8 cellular contexts compared by ENCODE assay signal in the genomic region with DNA sequence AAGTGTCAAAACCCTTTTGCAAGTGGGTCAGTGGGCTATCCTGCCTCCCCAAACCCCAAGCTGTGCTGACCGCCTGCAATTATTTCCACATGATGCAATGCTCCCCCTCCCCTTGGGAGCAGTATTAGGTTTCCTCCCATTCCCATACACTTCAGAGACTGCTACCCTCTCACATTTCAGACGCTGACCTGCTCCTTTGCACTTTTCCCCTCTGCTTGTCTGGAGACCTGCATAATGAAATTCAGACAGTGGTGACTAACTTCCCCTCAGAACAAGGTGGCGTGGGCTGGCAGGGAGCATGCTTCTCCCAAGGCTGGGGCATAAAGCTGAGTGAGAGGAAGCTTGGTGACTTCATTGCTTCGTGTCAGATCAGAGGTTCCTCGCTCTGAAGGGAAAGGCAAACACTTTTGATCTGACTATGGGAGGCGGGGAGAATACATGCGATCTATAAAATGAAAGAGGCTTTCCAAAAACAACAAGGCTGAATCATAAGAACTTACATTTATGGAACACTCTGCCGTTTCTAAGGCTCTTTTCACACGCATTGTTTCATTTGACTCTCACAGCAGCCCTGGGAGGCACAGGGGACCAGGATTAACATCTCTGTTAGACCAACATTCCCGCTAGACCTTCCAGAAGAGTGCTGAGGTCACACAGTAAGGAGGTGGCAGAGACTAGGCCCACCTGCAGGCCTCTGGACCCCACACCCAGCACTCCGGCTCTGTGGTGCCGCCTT. TPM values are rescaled to one million over a fixed set of nuclear protein-coding genes. Genes with fewer than 3 reads are reported as not detected.
DNase-seq lines count a peak whose midpoint lies in the region; ATAC-seq and TF ChIP-seq lines count a peak whose summit lies in the region.

No MANE protein-coding gene starts in this region.

- peaks cover 20% of the 10 kb centered on the region in 2 experiments for H3K4me1 Mint-ChIP-seq in H9

- H4K91ac ChIP-seq in H9 (ENCODE audit: insufficient read length, low read depth, low read length) = no peak overlapping the region

- H3K27ac ChIP-seq in H9 (ENCODE audit: insufficient read length, low read depth, low read length) (peak overlapping the region; percentile 22), smooth muscle cell (ENCODE audit: low read depth) (peak overlapping the region; percentile 74), WERI-Rb-1 (no peak overlapping the region), thyroid gland (no peak overlapping the region)

- no peaks in the 10 kb centered on the region for H3F3A ChIP-seq in smooth muscle cell (ENCODE audit: low read depth)

- H3K9ac ChIP-seq in H9 (ENCODE audit: extremely low read depth, insufficient read length, low read length) (no peak overlapping the region), smooth muscle cell (ENCODE audit: low read depth) (peak overlapping the region; percentile 8)

- H3K9me3 Mint-ChIP-seq in H9 = no peaks in the 10 kb centered on the region; a peak in 1 of 5 replicates

- H3K27me3 ChIP-seq in H9 (ENCODE audit: insufficient read depth, low read length) (no peaks in the 10 kb centered on the region), smooth muscle cell (ENCODE audit: low read depth) (no peaks in the 10 kb centered on the region), WERI-Rb-1 (ENCODE audit: insufficient read depth, low read depth, severe bottlenecking) (no peaks in the 10 kb centered on the region), thyroid gland (no peaks in the 10 kb centered on the region)

- no peak overlapping the region for H2BK15ac ChIP-seq in H9 (ENCODE audit: low read depth, low read length)

- no peak overlapping the region for H4K8ac ChIP-seq in H9 (replicated peaks; ENCODE audit: insufficient read length, low read depth, low read length)

- no peak overlapping the region for H3K14ac ChIP-seq in H9 (ENCODE audit: insufficient read depth, low read length)

- H4K5ac ChIP-seq in H9 (ENCODE audit: insufficient read length, low read depth, low read length) = no peak overlapping the region

- no peak for TF ChIP-seq CTCF in H9 (conservative IDR thresholded peaks at IDR 0.05)
- TF ChIP-seq CTCF in foreskin fibroblast (IDR thresholded peaks at IDR 0.05; ENCODE audit: low read depth, low read length) = no peak
- TF ChIP-seq CTCF in smooth muscle cell (IDR thresholded peaks at IDR 0.05; ENCODE audit: borderline replicate concordance, insufficient read depth, poor library complexity, severe bottlenecking) = no peak
- no peak for TF ChIP-seq CTCF in WERI-Rb-1 (IDR thresholded peaks at IDR 0.05; ENCODE audit: low read depth, low read length)
- TF ChIP-seq CTCF in thyroid gland (IDR thresholded peaks at IDR 0.05) = no peak

- H3K36me3 ChIP-seq in smooth muscle cell (ENCODE audit: low read depth) (no peaks in the 10 kb centered on the region), WERI-Rb-1 (no peaks in the 10 kb centered on the region), thyroid gland (no peaks in the 10 kb centered on the region)

- H3K79me2 ChIP-seq in H9 (ENCODE audit: insufficient read depth, low read length) = no peaks in the 10 kb centered on the region
- H3K79me2 ChIP-seq in smooth muscle cell (ENCODE audit: low read depth) = no peaks in the 10 kb centered on the region

- WGBS in H9 (ENCODE audit: extremely low coverage, insufficient read length, low lambda C conversion rate) = no CpG with 5 or more reads among the region's 12 CpGs
- WGBS in smooth muscle cell (ENCODE audit: low lambda C conversion rate) = 41% methylated on average over 12 of the region's 12 CpGs
- 76 to 78% methylated on average over 12 of the region's 12 CpGs for WGBS in thyroid gland, 2 donors

- H3K4ac ChIP-seq in H9 (ENCODE audit: low read depth, low read length) = no peak overlapping the region

- DNase-seq in H9 = peak; percentile 46
- peak; percentile 86 to 91 for DNase-seq in foreskin fibroblast
- DNase-seq in smooth muscle cell (lab: John Stamatoyannopoulos, UW; ENCODE audit: unreplicated experiment) = no peak
- DNase-seq in WERI-Rb-1 = no peak
- DNase-seq in NCI-H128 (lab: John Stamatoyannopoulos, UW; ENCODE audit: unreplicated experiment) = no peak
- DNase-seq in thyroid gland = no peak
- no peak for DNase-seq in GM19240 (ENCODE audit: insufficient read length, low spot score)

- TF ChIP-seq POLR2A in thyroid gland (IDR thresholded peaks at IDR 0.05) = no peak

- no peaks in the 10 kb centered on the region for H3K9me3 ChIP-seq in H9 (ENCODE audit: control insufficient read depth, low read depth, low read length)
- H3K9me3 ChIP-seq in smooth muscle cell (replicated peaks; ENCODE audit: low read depth) = no peaks in the 10 kb centered on the region
- H3K9me3 ChIP-seq in WERI-Rb-1 (ENCODE audit: severe bottlenecking) = no peaks in the 10 kb centered on the region
- H3K9me3 ChIP-seq in thyroid gland = no peaks in the 10 kb centered on the region

- H3K4me2 ChIP-seq in H9 (ENCODE audit: insufficient read depth, insufficient read length, low read length) (peak overlapping the region; percentile 39), smooth muscle cell (peak overlapping the region; percentile 40)

- H2AFZ ChIP-seq in H9 (ENCODE audit: low read length) (peak overlapping the region; percentile 74), smooth muscle cell (ENCODE audit: low read depth) (no peak overlapping the region)

- no peak overlapping the region for H2BK5ac ChIP-seq in H9 (ENCODE audit: insufficient read length, low read length)

- no peak overlapping the region for H3T11ph ChIP-seq in H9 (ENCODE audit: low read length)

- H2BK120ac ChIP-seq in H9 (ENCODE audit: low read depth, low read length, poor library complexity, severe bottlenecking) = peak overlapping the region; percentile 85

- ATAC-seq in SK-N-SH treated with all-trans-retinoic acid at 6 μM for 48 hours = peak; percentile 96

- H3K4me3 ChIP-seq in foreskin fibroblast (ENCODE audit: low read depth in 1 of 2, low read length in 2 of 2) (no peak overlapping the region), smooth muscle cell (no peak overlapping the region), WERI-Rb-1 (ENCODE audit: low read depth, low read length) (no peak overlapping the region), thyroid gland (replicated peaks in 1 of 3) (no peak overlapping the region)

- no peaks in the 10 kb centered on the region for H3K79me1 ChIP-seq in H9 (ENCODE audit: insufficient read depth, low read depth, low read length, poor library complexity, severe bottlenecking)

- peak overlapping the region; percentile 30 for H3K18ac ChIP-seq in H9 (ENCODE audit: insufficient read length, low read depth, low read length)

- H3K4me1 ChIP-seq in H9 (ENCODE audit: insufficient read depth, low read length) = peaks cover 8% of the 10 kb centered on the region; the same call in 1 of the 2 replicates
- peaks cover 9% of the 10 kb centered on the region for H3K4me1 ChIP-seq in smooth muscle cell (ENCODE audit: low read depth)
- H3K4me1 ChIP-seq in thyroid gland = no peaks in the 10 kb centered on the region

- H2BK12ac ChIP-seq in H9 (ENCODE audit: insufficient read length, low read depth, low read length) = peak overlapping the region; percentile 35

- H3K23ac ChIP-seq in H9 (ENCODE audit: insufficient read length, low read depth, low read length) = no peak overlapping the region

- no peak overlapping the region for H3K56ac ChIP-seq in H9 (ENCODE audit: insufficient read length, low read depth, low read length)

- no peak overlapping the region for H2AK5ac ChIP-seq in H9 (ENCODE audit: insufficient read length, low read length)

- peak overlapping the region in 1 of 2 experiments; percentile 1; a peak in 1 of 5 replicates for H3K4me3 Mint-ChIP-seq in H9

- no peak overlapping the region for H2BK20ac ChIP-seq in H9 (ENCODE audit: low read depth, low read length, poor library complexity, severe bottlenecking)

- H4K20me1 ChIP-seq in H9 (ENCODE audit: control insufficient read depth, insufficient read depth, insufficient read length) (no peaks in the 10 kb centered on the region), smooth muscle cell (ENCODE audit: low read depth) (no peaks in the 10 kb centered on the region)

- H3K23me2 ChIP-seq in H9 (ENCODE audit: insufficient read length, low read depth, low read length, poor library complexity, severe bottlenecking) = no peaks in the 10 kb centered on the region

- peak overlapping the region in 2 of 3 experiments; percentile 56 to 58; a peak in 2 of 7 replicates for H3K27ac Mint-ChIP-seq in H9

- H3K27me3 Mint-ChIP-seq in H9 (ENCODE audit: low read depth) = no peaks in the 10 kb centered on the region; the same call in none of the 2 replicates

- H3K36me3 Mint-ChIP-seq in H9 (ENCODE audit: insufficient read depth in 1 of 3, low read depth in 3 of 3) = no peaks in the 10 kb centered on the region

- intact Hi-C loops in thyroid gland (cut with DNase I) = no loop called here

TF ChIP-seq in SK-N-SH treated with all-trans-retinoic acid at 6 μM for 48 hours, 23 proteins besides CTCF, POLR2A, EP300 and RAD21:
- no peak for TF ChIP-seq ZFP30 (CRISPR knock-in tag; IDR thresholded peaks at IDR 0.05)
- TF ChIP-seq, protein P1, sequence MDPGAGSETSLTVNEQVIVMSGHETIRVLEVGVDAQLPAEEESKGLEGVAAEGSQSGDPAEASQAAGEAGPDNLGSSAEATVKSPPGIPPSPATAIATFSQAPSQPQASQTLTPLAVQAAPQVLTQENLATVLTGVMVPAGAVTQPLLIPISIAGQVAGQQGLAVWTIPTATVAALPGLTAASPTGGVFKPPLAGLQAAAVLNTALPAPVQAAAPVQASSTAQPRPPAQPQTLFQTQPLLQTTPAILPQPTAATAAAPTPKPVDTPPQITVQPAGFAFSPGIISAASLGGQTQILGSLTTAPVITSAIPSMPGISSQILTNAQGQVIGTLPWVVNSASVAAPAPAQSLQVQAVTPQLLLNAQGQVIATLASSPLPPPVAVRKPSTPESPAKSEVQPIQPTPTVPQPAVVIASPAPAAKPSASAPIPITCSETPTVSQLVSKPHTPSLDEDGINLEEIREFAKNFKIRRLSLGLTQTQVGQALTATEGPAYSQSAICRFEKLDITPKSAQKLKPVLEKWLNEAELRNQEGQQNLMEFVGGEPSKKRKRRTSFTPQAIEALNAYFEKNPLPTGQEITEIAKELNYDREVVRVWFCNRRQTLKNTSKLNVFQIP (CRISPR knock-in tag; IDR thresholded peaks at IDR 0.05; ENCODE audit: borderline replicate concordance, low read depth) = no peak
- peak; percentile 49; the same call in 1 of the 2 replicates for TF ChIP-seq RARB (CRISPR knock-in tag; IDR thresholded peaks at IDR 0.05)

RNA-seq across cellular contexts. Expression of a gene that starts 27.5 kb away (rescaled TPM):
- total RNA-seq in H9 (2021) (75.9 and 76.4 TPM in 2 replicates), smooth muscle cell (7.2 and 8.0 TPM in 2 replicates), thyroid gland (1 to 10 TPM in 3 of 4 donors, under 1 TPM in 1; 0.73 to 2.6 (median 1.4) TPM)
- polyA plus RNA-seq in smooth muscle cell = 3.3 and 6.1 TPM in 2 replicates

Comparison
In these comparisons a context has a peak if more than half of its experiments do, and no peak if none do; other contexts are left out.
1. DNase-seq: peak in H9 (single experiment) and foreskin fibroblast (2 of 2); none in smooth muscle cell (single experiment), WERI-Rb-1 (single experiment), NCI-H128 (single experiment), thyroid gland (0 of 2) and GM19240 (single experiment).
2. H3K27ac ChIP-seq: peak in H9 (single experiment) and smooth muscle cell (single experiment); none in WERI-Rb-1 (single experiment) and thyroid gland (0 of 3).